In the genomic region with DNA sequence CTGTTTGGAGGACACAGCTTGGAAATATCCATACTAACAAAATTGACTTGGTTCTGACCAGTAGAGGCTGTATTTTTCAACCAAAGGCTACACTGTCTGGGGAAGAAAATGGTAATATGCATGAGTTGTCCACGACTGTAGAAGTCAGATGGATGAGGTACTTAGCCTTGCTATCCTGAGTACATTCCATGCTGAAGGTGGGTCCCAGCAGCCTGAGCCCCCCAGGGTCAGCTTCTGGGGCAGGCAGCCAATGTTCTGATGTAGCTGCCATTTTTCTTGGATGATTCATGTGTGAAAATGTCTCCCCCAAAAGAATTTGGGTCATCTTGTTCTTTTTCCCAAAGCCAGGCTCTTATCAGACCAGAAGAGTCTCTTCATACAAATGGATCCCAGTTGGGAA, we compare ENCODE assay signal across 16 cellular contexts.
"Had no signal": no experiment of that assay in that cellular context is flagged by ENCODE, and none has a peak within 500 bp of the region (broad histone marks: within the 10 kb centered on the region; RNA-seq: fewer than 3 reads in every experiment).

No MANE protein-coding gene starts in this region.

- DNase-seq: activated CD4-positive, CD25-positive, alpha-beta regulatory T cell treated with anti-CD3 and anti-CD28 coated beads, Interleukin-2, amount 50 U/mL, for 72 hours; activated naive CD4-positive, alpha-beta T cell treated with Interleukin-2 at 50 U/mL for 16 hours; activated T-cell treated with anti-CD3 and anti-CD28 coated beads for 4 hours; colonic mucosa; foreskin keratinocyte; lower lobe of right lung; pancreas; sigmoid colon; stimulated activated CD4-positive, alpha-beta T cell treated with anti-CD3 and anti-CD28 coated beads, Interleukin-12 subunit alpha, Interleukin-12 subunit beta, amount 100 ng/mL, for 4 hours; stimulated activated CD4-positive, alpha-beta T cell treated with anti-CD3 and anti-CD28 coated beads, Interleukin-2, amount 100 ng/mL, for 24 hours; stomach; T-helper 1 cell; testis had no signal

- H3K4me3 Mint-ChIP-seq: neural crest cell had no signal

- H3K4me3 ChIP-seq: ascending aorta, colonic mucosa, esophagus muscularis mucosa, lower lobe of right lung, pancreas, sigmoid colon, stomach, testis had no signal

- H3K4me1 Mint-ChIP-seq: neural crest cell had no signal
